8 cellular contexts compared by ENCODE assay signal in genomic region chr16:361872-362701, GRCh38. TPM values are rescaled to one million over a fixed set of nuclear protein-coding genes. Genes with fewer than 3 reads are reported as not detected.
DNase-seq lines count a peak whose midpoint lies in the region; ATAC-seq and TF ChIP-seq lines count a peak whose summit lies in the region.

No MANE protein-coding gene starts in this region.

- POLR2A ChIA-PET in RWPE1 (lab: Yijun Ruan, JAX; ENCODE audit: low non-redundant PET): no interaction called here

- no peaks in the 10 kb centered on the region for H4K20me1 ChIP-seq in osteoblast (ENCODE audit: insufficient read depth, low read length)

- H3K27ac ChIP-seq in RWPE1: peak overlapping the region; percentile 15
- no peak overlapping the region for H3K27ac ChIP-seq in osteoblast (ENCODE audit: low read depth, low read length)

- H2AFZ ChIP-seq in osteoblast (ENCODE audit: low read length): peak overlapping the region; percentile 1

- H3K79me2 ChIP-seq in osteoblast (ENCODE audit: insufficient read depth, low read length): no peaks in the 10 kb centered on the region

- H3K4me2 ChIP-seq in osteoblast (ENCODE audit: insufficient read depth, low read length): no peak overlapping the region

- TF ChIP-seq POLR2A in GM18505 (IDR thresholded peaks at IDR 0.05; ENCODE audit: borderline replicate concordance, extremely low read depth, insufficient read depth, insufficient read length): no peak

- peak; percentile 91 for TF ChIP-seq CTCF in GM12875 (IDR thresholded peaks at IDR 0.05; ENCODE audit: borderline replicate concordance, insufficient read depth, low read depth, low read length)
- TF ChIP-seq CTCF in RWPE1 (conservative IDR thresholded peaks at IDR 0.05; ENCODE audit: low read depth): peak; percentile 91
- peak; percentile 80 for TF ChIP-seq CTCF in foreskin fibroblast (IDR thresholded peaks at IDR 0.05; ENCODE audit: low read depth, low read length)
- TF ChIP-seq CTCF in osteoblast (IDR thresholded peaks at IDR 0.05; ENCODE audit: extremely low read depth, low read depth, low read length): peak; percentile 66
- TF ChIP-seq CTCF in type B pancreatic cell (conservative IDR thresholded peaks at IDR 0.05): peak; percentile 83

- peaks cover 8% of the 10 kb centered on the region for H3K27me3 ChIP-seq in osteoblast (ENCODE audit: insufficient read depth, low read length)

- H3K4me1 ChIP-seq in osteoblast (ENCODE audit: insufficient read depth, low read length): no peaks in the 10 kb centered on the region

- ATAC-seq in GM18505 (IDR thresholded peaks at IDR 0.05; ENCODE audit: unreplicated experiment): no peak

- DNase-seq in LHCN-M2 (ENCODE audit: low read depth) (peak; percentile 63), RWPE1 (ENCODE audit: low spot score) (peak; percentile 80), foreskin fibroblast (peak; percentile 69 to 89), osteoblast (ENCODE audit: insufficient read length, low spot score, missing footprints) (peak; percentile 100), type B pancreatic cell (ENCODE audit: extremely low spot score, unreplicated experiment) (no peak)
- peak; percentile 62 for DNase-seq in activated effector memory CD4-positive, alpha-beta T cell treated with Interleukin-2 at 50 U/mL for 16 hours

- peaks cover 6% of the 10 kb centered on the region for H3K4me1 Mint-ChIP-seq in type B pancreatic cell (ENCODE audit: unreplicated experiment)

- H3K4me3 Mint-ChIP-seq in type B pancreatic cell: no peak overlapping the region

- peaks cover 3% of the 10 kb centered on the region for H3K36me3 ChIP-seq in osteoblast (ENCODE audit: insufficient read depth, low read length)

- CTCF ChIA-PET in RWPE1 (lab: Yijun Ruan, JAX): interaction anchor here (0.5 to 2.2 kb wide), 39 partner anchors 9 to 299 kb away, joined by 3 to 15 read pairs (median 4); partner anchors contain the start of genes AXIN1 and LUC7L

- H3K4me3 ChIP-seq in GM12875 (ENCODE audit: low read depth, low read length): no peak overlapping the region
- H3K4me3 ChIP-seq in foreskin fibroblast (ENCODE audit: low read depth in 1 of 2, low read length in 2 of 2): no peak overlapping the region
- H3K4me3 ChIP-seq in osteoblast (ENCODE audit: insufficient read depth, low read length): no peak overlapping the region

- H3K9me3 Mint-ChIP-seq in type B pancreatic cell: no peaks in the 10 kb centered on the region

- no peaks in the 10 kb centered on the region for H3K9me3 ChIP-seq in osteoblast (ENCODE audit: low read depth, low read length)

- peaks cover 3% of the 10 kb centered on the region for H3K27me3 Mint-ChIP-seq in type B pancreatic cell

- H3K36me3 Mint-ChIP-seq in type B pancreatic cell: peaks cover 2% of the 10 kb centered on the region

- no peak overlapping the region for H3K27ac Mint-ChIP-seq in type B pancreatic cell

RNA-seq across cellular contexts. Expression of gene MRPL28, which starts 8.3 kb away (rescaled TPM):
- total RNA-seq in LHCN-M2 (2014; rRNA removed) (135 and 156 TPM in 2 replicates), osteoblast (50.7 and 55.4 TPM in 2 replicates), type B pancreatic cell (ENCODE audit: low replicate concordance) (69.6 and 75.3 TPM in 2 replicates)
- 196 TPM for polyA plus RNA-seq in LHCN-M2 (2012)

RNA-seq across cellular contexts. Expression of gene AXIN1, which starts 9.6 kb away (rescaled TPM):
- 21.6 and 22.8 TPM in 2 replicates for total RNA-seq in LHCN-M2 (2014; rRNA removed)
- 9.9 TPM for polyA plus RNA-seq in LHCN-M2 (2012)
- total RNA-seq in osteoblast: 21.5 and 21.7 TPM in 2 replicates
- 30.6 and 31.8 TPM in 2 replicates for total RNA-seq in type B pancreatic cell (ENCODE audit: low replicate concordance)

RNA-seq across cellular contexts. Expression of gene PGAP6, which starts 19.7 kb away (rescaled TPM):
- total RNA-seq in LHCN-M2 (2014; rRNA removed): 72.4 and 90.2 TPM in 2 replicates
- polyA plus RNA-seq in LHCN-M2 (2012): 117 TPM
- 40.1 and 54.3 TPM in 2 replicates for total RNA-seq in osteoblast
- 56.0 and 71.1 TPM in 2 replicates for total RNA-seq in type B pancreatic cell (ENCODE audit: low replicate concordance)

RNA-seq across cellular contexts. Expression of gene NME4, which starts 34.9 kb away (rescaled TPM):
- total RNA-seq in LHCN-M2 (2014; rRNA removed): 142 and 186 TPM in 2 replicates
- polyA plus RNA-seq in LHCN-M2 (2012): 336 TPM
- total RNA-seq in osteoblast: 77.2 and 83.6 TPM in 2 replicates
- 72.8 and 166 TPM in 2 replicates for total RNA-seq in type B pancreatic cell (ENCODE audit: low replicate concordance)

RNA-seq across cellular contexts. Expression of gene DECR2, which starts 39.6 kb away (rescaled TPM):
- total RNA-seq in LHCN-M2 (2014; rRNA removed) (18.8 and 22.6 TPM in 2 replicates), osteoblast (18.1 and 24.5 TPM in 2 replicates), type B pancreatic cell (ENCODE audit: low replicate concordance) (21.5 and 22.1 TPM in 2 replicates)
- 28.2 TPM for polyA plus RNA-seq in LHCN-M2 (2012)
